ENCODE assay signal across 20 cellular contexts in genomic region chr11:91066648-91067047, GRCh38.
"Had no signal": no experiment of that assay in that cellular context is flagged by ENCODE, and none has a peak within 500 bp of the region (broad histone marks: within the 10 kb centered on the region; RNA-seq: fewer than 3 reads in every experiment).

No MANE protein-coding gene starts in this region.

- H3K4me1 Mint-ChIP-seq: activated naive CD8-positive, alpha-beta T cell treated with anti-CD3 and anti-CD28 coated beads, Interleukin-2, amount 10 ng/mL, durations not matched to agents 7 days and 5 days; central memory CD8-positive, alpha-beta T cell; natural killer cell had no signal

- H3K27ac Mint-ChIP-seq: activated CD4-positive, alpha-beta memory T cell treated with anti-CD3 and anti-CD28 coated beads for 36 hours; activated naive CD8-positive, alpha-beta T cell treated with anti-CD3 and anti-CD28 coated beads, Interleukin-2, amount 10 ng/mL, durations not matched to agents 7 days and 5 days; natural killer cell had no signal

- H3K36me3 ChIP-seq: breast epithelium, left ventricle myocardium inferior, ovary, right atrium auricular region, thyroid gland had no signal

- H3K36me3 Mint-ChIP-seq: activated CD4-positive, alpha-beta memory T cell treated with anti-CD3 and anti-CD28 coated beads for 36 hours; activated naive CD8-positive, alpha-beta T cell treated with anti-CD3 and anti-CD28 coated beads, Interleukin-2, amount 10 ng/mL, durations not matched to agents 7 days and 5 days had no signal

- H3K27me3 ChIP-seq: breast epithelium, ovary, right atrium auricular region, thyroid gland had no signal

- H3K27me3 Mint-ChIP-seq: activated CD4-positive, alpha-beta memory T cell treated with anti-CD3 and anti-CD28 coated beads for 36 hours; activated naive CD8-positive, alpha-beta T cell treated with anti-CD3 and anti-CD28 coated beads, Interleukin-2, amount 10 ng/mL, durations not matched to agents 7 days and 5 days; central memory CD8-positive, alpha-beta T cell had no signal

- H3K4me3 ChIP-seq: breast epithelium, left ventricle myocardium inferior, ovary, psoas muscle, right atrium auricular region, thyroid gland had no signal

- H3K4me3 Mint-ChIP-seq: activated CD4-positive, alpha-beta memory T cell treated with anti-CD3 and anti-CD28 coated beads for 36 hours; activated naive CD8-positive, alpha-beta T cell treated with anti-CD3 and anti-CD28 coated beads, Interleukin-2, amount 10 ng/mL, durations not matched to agents 7 days and 5 days; central memory CD8-positive, alpha-beta T cell; natural killer cell had no signal

- DNase-seq: activated CD4-positive, alpha-beta memory T cell treated with anti-CD3 and anti-CD28 coated beads for 36 hours; activated CD4-positive, alpha-beta T cell treated with anti-CD3 and anti-CD28 coated beads for 48 hours; activated naive CD4-positive, alpha-beta T cell treated with Interleukin-2 at 50 U/mL for 16 hours; activated naive CD8-positive, alpha-beta T cell treated with anti-CD3 and anti-CD28 coated beads, Interleukin-2, amount 10 ng/mL, durations not matched to agents 7 days and 5 days; activated T-cell treated with anti-CD3 and anti-CD28 coated beads, Interleukin-2, amount 50 U/mL, for 48 hours; amniotic stem cell; effector memory CD4-positive, alpha-beta T cell; hippocampal formation; kidney glomerular epithelial cell; left ventricle myocardium inferior; midbrain; natural killer cell; ovary; psoas muscle; stimulated activated CD4-positive, alpha-beta T cell treated with anti-CD3 and anti-CD28 coated beads, Interleukin-4, amount 100 ng/mL, for 24 hours; stimulated activated naive CD8-positive, alpha-beta T cell treated with anti-CD3 and anti-CD28 coated beads, Interleukin-15, Interleukin-2, amounts not matched to agents 100 U/mL and 50 U/mL, for 24 hours; thyroid gland had no signal
